ENCODE assay signal across 1 cellular context in the genomic region with DNA sequence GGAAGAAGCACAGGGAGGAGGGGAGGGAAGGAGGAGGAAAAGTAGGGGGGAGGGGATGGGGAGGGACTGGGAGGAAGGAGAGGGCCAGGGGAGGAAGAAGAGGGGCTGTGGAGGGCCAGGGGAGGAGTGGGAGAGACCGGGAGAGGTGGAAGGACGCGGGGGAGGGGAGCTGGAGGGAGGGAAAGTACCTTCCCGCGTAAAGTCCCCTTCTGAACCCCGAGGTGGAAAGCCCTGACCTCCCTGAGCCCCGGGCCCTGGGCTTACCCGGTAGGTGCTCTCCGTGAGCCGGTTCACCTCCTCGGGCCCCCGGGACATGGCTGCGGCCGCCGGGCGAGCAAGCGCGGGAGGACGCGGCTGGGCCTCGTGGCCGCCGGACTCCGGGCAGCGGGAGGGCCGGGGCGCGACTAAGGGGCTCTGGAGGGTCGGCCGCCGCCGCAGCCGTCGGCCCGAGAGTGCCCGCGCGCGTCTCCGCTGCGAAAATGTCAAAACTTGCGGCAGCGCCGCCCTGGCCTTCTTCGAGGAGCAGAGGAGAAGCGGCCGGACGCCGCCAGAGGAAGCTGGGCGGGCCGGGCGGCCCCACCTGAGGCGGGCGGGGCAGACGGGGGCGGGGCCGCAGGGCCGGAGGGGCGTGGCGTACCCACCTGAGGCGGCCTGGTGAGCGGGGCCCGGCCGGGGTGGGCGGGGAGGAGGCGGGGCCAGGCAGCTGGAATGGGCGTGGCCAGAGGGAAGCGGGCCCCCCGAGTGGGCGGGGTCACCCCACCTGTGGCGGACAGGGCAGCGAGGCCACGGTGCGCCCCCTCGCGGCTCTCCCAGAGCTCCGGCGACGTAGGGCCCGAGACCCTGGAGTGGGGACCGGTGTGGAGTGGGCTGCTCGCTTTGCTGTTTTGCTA.
TF ChIP-seq lines count a peak whose summit lies in the region.

A gene with protein sequence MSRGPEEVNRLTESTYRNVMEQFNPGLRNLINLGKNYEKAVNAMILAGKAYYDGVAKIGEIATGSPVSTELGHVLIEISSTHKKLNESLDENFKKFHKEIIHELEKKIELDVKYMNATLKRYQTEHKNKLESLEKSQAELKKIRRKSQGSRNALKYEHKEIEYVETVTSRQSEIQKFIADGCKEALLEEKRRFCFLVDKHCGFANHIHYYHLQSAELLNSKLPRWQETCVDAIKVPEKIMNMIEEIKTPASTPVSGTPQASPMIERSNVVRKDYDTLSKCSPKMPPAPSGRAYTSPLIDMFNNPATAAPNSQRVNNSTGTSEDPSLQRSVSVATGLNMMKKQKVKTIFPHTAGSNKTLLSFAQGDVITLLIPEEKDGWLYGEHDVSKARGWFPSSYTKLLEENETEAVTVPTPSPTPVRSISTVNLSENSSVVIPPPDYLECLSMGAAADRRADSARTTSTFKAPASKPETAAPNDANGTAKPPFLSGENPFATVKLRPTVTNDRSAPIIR (minus strand): TSS at position 553 of the 890 bp plus-strand sequence. CDS start 238 bp downstream, at position 315.

TF ChIP-seq in HepG2, 621 proteins besides CTCF, POLR2A, EP300 and RAD21 (continued from another document and continues in another):
- TF ChIP-seq, protein P1, sequence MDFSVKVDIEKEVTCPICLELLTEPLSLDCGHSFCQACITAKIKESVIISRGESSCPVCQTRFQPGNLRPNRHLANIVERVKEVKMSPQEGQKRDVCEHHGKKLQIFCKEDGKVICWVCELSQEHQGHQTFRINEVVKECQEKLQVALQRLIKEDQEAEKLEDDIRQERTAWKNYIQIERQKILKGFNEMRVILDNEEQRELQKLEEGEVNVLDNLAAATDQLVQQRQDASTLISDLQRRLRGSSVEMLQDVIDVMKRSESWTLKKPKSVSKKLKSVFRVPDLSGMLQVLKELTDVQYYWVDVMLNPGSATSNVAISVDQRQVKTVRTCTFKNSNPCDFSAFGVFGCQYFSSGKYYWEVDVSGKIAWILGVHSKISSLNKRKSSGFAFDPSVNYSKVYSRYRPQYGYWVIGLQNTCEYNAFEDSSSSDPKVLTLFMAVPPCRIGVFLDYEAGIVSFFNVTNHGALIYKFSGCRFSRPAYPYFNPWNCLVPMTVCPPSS (IDR thresholded peaks at IDR 0.05), result no peak
- TF ChIP-seq, protein P2, sequence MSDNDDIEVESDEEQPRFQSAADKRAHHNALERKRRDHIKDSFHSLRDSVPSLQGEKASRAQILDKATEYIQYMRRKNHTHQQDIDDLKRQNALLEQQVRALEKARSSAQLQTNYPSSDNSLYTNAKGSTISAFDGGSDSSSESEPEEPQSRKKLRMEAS (IDR thresholded peaks at IDR 0.05), result peak; percentile 81
- TF ChIP-seq IKZF4 (CRISPR knock-in tag; IDR thresholded peaks at IDR 0.05; ENCODE audit: borderline replicate concordance, low read depth, not compliant biosample characterization) (no peak), ZNF24 (IDR thresholded peaks at IDR 0.05) (no peak), ZNF761 (CRISPR knock-in tag; conservative IDR thresholded peaks at IDR 0.05) (no peak), ZIK1 (CRISPR knock-in tag; IDR thresholded peaks at IDR 0.05; ENCODE audit: borderline replicate concordance, low read depth) (no peak), HOXD1 (CRISPR knock-in tag; IDR thresholded peaks at IDR 0.05) (no peak), KMT2B (CRISPR knock-in tag; IDR thresholded peaks at IDR 0.05) (peak; percentile 20; the same call in 1 of the 2 replicates), ZNF773 (CRISPR knock-in tag; IDR thresholded peaks at IDR 0.05; ENCODE audit: borderline replicate concordance) (no peak; the same call in 1 of the 2 replicates), BRD4 (CRISPR knock-in tag; IDR thresholded peaks at IDR 0.05) (no peak), SKI (IDR thresholded peaks at IDR 0.05; ENCODE audit: partially characterized antibody) (peak; percentile 20), ZFP41 (CRISPR knock-in tag; IDR thresholded peaks at IDR 0.05; ENCODE audit: borderline replicate concordance) (no peak), HIVEP1 (CRISPR knock-in tag; IDR thresholded peaks at IDR 0.05) (no peak), SALL1 (CRISPR knock-in tag; IDR thresholded peaks at IDR 0.05) (0 out of 2 replicates have a peak, but pooled peaks have one; percentile 38), CEBPG (CRISPR knock-in tag; IDR thresholded peaks at IDR 0.05) (no peak), TBL1XR1 (IDR thresholded peaks at IDR 0.05; ENCODE audit: borderline replicate concordance, low read length, partially characterized antibody) (no peak), ARHGAP35 (CRISPR knock-in tag; IDR thresholded peaks at IDR 0.05; ENCODE audit: borderline replicate concordance) (no peak), PLRG1 (conservative IDR thresholded peaks at IDR 0.05) (no peak), DPF2 (CRISPR knock-in tag; IDR thresholded peaks at IDR 0.05; ENCODE audit: borderline replicate concordance, low read depth) (no peak), ZNF263 (CRISPR knock-in tag; IDR thresholded peaks at IDR 0.05) (peak; percentile 95), THYN1 (CRISPR knock-in tag; IDR thresholded peaks at IDR 0.05; ENCODE audit: borderline replicate concordance, low read depth) (no peak), BHLHE40 (IDR thresholded peaks at IDR 0.05; ENCODE audit: low read length) (no peak), HOXA7 (CRISPR knock-in tag; IDR thresholded peaks at IDR 0.05) (no peak), TBX3 (IDR thresholded peaks at IDR 0.05; ENCODE audit: borderline replicate concordance) (no peak), ZNF619 (CRISPR knock-in tag; IDR thresholded peaks at IDR 0.05) (peak; percentile 36; the same call in 1 of the 2 replicates), RFXAP (CRISPR knock-in tag; IDR thresholded peaks at IDR 0.05; ENCODE audit: borderline replicate concordance) (no peak)
- TF ChIP-seq, protein P3, sequence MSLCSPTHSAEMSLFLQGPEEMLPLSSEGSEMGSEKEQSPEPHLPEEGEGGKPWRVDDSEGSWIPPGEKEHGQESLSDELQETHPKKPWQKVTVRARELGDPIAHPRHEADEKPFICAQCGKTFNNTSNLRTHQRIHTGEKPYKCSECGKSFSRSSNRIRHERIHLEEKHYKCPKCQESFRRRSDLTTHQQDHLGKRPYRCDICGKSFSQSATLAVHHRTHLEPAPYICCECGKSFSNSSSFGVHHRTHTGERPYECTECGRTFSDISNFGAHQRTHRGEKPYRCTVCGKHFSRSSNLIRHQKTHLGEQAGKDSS (CRISPR knock-in tag; IDR thresholded peaks at IDR 0.05; ENCODE audit: borderline replicate concordance, low read depth), result peak; percentile 85; the same call in 1 of the 2 replicates
- TF ChIP-seq, protein P4, sequence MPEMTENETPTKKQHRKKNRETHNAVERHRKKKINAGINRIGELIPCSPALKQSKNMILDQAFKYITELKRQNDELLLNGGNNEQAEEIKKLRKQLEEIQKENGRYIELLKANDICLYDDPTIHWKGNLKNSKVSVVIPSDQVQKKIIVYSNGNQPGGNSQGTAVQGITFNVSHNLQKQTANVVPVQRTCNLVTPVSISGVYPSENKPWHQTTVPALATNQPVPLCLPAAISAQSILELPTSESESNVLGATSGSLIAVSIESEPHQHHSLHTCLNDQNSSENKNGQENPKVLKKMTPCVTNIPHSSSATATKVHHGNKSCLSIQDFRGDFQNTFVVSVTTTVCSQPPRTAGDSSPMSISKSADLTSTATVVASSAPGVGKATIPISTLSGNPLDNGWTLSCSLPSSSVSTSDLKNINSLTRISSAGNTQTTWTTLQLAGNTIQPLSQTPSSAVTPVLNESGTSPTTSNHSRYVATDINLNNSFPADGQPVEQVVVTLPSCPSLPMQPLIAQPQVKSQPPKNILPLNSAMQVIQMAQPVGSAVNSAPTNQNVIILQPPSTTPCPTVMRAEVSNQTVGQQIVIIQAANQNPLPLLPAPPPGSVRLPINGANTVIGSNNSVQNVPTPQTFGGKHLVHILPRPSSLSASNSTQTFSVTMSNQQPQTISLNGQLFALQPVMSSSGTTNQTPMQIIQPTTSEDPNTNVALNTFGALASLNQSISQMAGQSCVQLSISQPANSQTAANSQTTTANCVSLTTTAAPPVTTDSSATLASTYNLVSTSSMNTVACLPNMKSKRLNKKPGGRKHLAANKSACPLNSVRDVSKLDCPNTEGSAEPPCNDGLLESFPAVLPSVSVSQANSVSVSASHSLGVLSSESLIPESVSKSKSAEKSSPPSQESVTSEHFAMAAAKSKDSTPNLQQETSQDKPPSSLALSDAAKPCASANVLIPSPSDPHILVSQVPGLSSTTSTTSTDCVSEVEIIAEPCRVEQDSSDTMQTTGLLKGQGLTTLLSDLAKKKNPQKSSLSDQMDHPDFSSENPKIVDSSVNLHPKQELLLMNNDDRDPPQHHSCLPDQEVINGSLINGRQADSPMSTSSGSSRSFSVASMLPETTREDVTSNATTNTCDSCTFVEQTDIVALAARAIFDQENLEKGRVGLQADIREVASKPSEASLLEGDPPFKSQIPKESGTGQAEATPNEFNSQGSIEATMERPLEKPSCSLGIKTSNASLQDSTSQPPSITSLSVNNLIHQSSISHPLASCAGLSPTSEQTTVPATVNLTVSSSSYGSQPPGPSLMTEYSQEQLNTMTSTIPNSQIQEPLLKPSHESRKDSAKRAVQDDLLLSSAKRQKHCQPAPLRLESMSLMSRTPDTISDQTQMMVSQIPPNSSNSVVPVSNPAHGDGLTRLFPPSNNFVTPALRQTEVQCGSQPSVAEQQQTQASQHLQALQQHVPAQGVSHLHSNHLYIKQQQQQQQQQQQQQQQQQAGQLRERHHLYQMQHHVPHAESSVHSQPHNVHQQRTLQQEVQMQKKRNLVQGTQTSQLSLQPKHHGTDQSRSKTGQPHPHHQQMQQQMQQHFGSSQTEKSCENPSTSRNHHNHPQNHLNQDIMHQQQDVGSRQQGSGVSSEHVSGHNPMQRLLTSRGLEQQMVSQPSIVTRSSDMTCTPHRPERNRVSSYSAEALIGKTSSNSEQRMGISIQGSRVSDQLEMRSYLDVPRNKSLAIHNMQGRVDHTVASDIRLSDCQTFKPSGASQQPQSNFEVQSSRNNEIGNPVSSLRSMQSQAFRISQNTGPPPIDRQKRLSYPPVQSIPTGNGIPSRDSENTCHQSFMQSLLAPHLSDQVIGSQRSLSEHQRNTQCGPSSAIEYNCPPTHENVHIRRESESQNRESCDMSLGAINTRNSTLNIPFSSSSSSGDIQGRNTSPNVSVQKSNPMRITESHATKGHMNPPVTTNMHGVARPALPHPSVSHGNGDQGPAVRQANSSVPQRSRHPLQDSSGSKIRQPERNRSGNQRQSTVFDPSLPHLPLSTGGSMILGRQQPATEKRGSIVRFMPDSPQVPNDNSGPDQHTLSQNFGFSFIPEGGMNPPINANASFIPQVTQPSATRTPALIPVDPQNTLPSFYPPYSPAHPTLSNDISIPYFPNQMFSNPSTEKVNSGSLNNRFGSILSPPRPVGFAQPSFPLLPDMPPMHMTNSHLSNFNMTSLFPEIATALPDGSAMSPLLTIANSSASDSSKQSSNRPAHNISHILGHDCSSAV (CRISPR knock-in tag; IDR thresholded peaks at IDR 0.05; ENCODE audit: borderline replicate concordance), result no peak
- TF ChIP-seq, protein P5, sequence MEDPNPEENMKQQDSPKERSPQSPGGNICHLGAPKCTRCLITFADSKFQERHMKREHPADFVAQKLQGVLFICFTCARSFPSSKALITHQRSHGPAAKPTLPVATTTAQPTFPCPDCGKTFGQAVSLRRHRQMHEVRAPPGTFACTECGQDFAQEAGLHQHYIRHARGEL (CRISPR knock-in tag; IDR thresholded peaks at IDR 0.05), result no peak
- TF ChIP-seq, protein P6, sequence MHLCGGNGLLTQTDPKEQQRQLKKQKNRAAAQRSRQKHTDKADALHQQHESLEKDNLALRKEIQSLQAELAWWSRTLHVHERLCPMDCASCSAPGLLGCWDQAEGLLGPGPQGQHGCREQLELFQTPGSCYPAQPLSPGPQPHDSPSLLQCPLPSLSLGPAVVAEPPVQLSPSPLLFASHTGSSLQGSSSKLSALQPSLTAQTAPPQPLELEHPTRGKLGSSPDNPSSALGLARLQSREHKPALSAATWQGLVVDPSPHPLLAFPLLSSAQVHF (CRISPR knock-in tag; IDR thresholded peaks at IDR 0.05), result no peak
- TF ChIP-seq, protein P7, sequence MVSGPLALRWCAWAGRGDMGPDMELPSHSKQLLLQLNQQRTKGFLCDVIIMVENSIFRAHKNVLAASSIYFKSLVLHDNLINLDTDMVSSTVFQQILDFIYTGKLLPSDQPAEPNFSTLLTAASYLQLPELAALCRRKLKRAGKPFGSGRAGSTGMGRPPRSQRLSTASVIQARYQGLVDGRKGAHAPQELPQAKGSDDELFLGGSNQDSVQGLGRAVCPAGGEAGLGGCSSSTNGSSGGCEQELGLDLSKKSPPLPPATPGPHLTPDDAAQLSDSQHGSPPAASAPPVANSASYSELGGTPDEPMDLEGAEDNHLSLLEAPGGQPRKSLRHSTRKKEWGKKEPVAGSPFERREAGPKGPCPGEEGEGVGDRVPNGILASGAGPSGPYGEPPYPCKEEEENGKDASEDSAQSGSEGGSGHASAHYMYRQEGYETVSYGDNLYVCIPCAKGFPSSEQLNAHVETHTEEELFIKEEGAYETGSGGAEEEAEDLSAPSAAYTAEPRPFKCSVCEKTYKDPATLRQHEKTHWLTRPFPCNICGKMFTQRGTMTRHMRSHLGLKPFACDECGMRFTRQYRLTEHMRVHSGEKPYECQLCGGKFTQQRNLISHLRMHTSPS (CRISPR knock-in tag; IDR thresholded peaks at IDR 0.05; ENCODE audit: low read depth), result 0 out of 2 replicates have a peak, but pooled peaks have one; percentile 27
- TF ChIP-seq, protein P8, sequence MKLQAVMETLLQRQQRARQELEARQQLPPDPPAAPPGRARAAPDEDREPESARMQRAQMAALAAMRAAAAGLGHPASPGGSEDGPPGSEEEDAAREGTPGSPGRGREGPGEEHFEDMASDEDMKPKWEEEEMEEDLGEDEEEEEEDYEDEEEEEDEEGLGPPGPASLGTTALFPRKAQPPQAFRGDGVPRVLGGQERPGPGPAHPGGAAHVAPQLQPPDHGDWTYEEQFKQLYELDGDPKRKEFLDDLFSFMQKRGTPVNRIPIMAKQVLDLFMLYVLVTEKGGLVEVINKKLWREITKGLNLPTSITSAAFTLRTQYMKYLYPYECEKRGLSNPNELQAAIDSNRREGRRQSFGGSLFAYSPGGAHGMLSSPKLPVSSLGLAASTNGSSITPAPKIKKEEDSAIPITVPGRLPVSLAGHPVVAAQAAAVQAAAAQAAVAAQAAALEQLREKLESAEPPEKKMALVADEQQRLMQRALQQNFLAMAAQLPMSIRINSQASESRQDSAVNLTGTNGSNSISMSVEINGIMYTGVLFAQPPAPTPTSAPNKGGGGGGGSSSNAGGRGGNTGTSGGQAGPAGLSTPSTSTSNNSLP (IDR thresholded peaks at IDR 0.05; ENCODE audit: low read depth, low read length), result no peak
- TF ChIP-seq, protein P9, sequence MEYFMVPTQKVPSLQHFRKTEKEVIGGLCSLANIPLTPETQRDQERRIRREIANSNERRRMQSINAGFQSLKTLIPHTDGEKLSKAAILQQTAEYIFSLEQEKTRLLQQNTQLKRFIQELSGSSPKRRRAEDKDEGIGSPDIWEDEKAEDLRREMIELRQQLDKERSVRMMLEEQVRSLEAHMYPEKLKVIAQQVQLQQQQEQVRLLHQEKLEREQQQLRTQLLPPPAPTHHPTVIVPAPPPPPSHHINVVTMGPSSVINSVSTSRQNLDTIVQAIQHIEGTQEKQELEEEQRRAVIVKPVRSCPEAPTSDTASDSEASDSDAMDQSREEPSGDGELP (IDR thresholded peaks at IDR 0.05; ENCODE audit: borderline replicate concordance, low read depth), result peak; percentile 58; the same call in 1 of the 2 replicates
